ENCODE assay signal across 8 cellular contexts in the genomic region with DNA sequence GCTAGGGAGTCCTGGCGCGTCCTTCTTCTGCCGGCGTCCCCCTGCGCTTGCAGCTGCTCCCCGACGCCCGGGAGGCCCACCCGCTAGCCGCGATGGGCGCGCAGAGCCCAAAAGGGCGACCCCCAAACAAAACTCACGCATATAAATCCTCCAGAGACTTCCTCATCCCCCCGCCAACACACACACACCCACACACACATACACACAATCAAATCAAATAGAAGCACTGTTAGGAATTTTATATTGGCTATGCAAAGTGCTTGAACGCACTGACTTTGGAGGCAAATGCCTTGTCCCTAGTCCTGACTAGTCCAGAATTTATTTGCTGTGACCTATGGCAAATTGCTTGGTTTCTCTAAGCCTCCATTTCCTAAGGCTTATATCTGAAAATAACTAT. TPM values are rescaled to one million over a fixed set of nuclear protein-coding genes. Genes with fewer than 3 reads are reported as not detected.
DNase-seq lines count a peak whose midpoint lies in the region; ATAC-seq, FAIRE-seq and TF ChIP-seq lines count a peak whose summit lies in the region.

No MANE protein-coding gene starts in this region.

- no peak overlapping the region for H3K27ac Mint-ChIP-seq in stimulated activated naive CD8-positive, alpha-beta T cell treated with anti-CD3 and anti-CD28 coated beads, Interleukin-15, Interleukin-2, amounts not matched to agents 100 ng/mL and 50 ng/mL, for 24 hours

- H3K36me3 Mint-ChIP-seq in stimulated activated naive CD8-positive, alpha-beta T cell treated with anti-CD3 and anti-CD28 coated beads, Interleukin-15, Interleukin-2, amounts not matched to agents 100 ng/mL and 50 ng/mL, for 24 hours (ENCODE audit: low read depth): no peaks in the 10 kb centered on the region

- H3K36me3 ChIP-seq in K562 (ENCODE audit: control insufficient read depth, insufficient read depth, low read length) (no peaks in the 10 kb centered on the region), mesendoderm (ENCODE audit: control insufficient read depth, insufficient read depth, low read length) (no peaks in the 10 kb centered on the region)

- FAIRE-seq in K562 (lab: Jason Lieb, UNC): no peak

- no peak overlapping the region for H2BK120ac ChIP-seq in mesendoderm (ENCODE audit: low read depth, low read length)

- WGBS in K562 (ENCODE audit: insufficient coverage, low coverage, missing lambda C conversion rate): 3% methylated on average over 13 of the region's 17 CpGs
- WGBS in mesendoderm (ENCODE audit: extremely low coverage, insufficient coverage, low lambda C conversion rate): no CpG with 5 or more reads among the region's 17 CpGs

- peak overlapping the region; percentile 53 to 89; a peak in 3 of 4 replicates for H3K9ac ChIP-seq in K562 (ENCODE audit: insufficient read depth in 1 of 2, low read depth in 2 of 2, low read length in 2 of 2)
- peak overlapping the region; percentile 22 for H3K9ac ChIP-seq in mesendoderm (ENCODE audit: low read length)

- H3K4me1 ChIP-seq in K562 (replicated peaks in 1 of 2; ENCODE audit: control insufficient read depth in 2 of 2, insufficient read depth in 2 of 2, low read length in 2 of 2): peaks cover 13% of the 10 kb centered on the region in 2 experiments; a peak in 4 of 5 replicates
- H3K4me1 ChIP-seq in mesendoderm (ENCODE audit: control insufficient read depth, low read depth, low read length): peaks cover 3% of the 10 kb centered on the region

- no peaks in the 10 kb centered on the region for H3K79me1 ChIP-seq in mesendoderm (ENCODE audit: low read length)

- H3K27me3 ChIP-seq in K562 (ENCODE audit: control insufficient read depth in 2 of 2, insufficient read depth in 2 of 2, low read length in 2 of 2) (no peaks in the 10 kb centered on the region), mesendoderm (ENCODE audit: insufficient read depth, low read length, poor library complexity) (peaks cover 4% of the 10 kb centered on the region)

- peaks cover 30% of the 10 kb centered on the region for H3K4me1 Mint-ChIP-seq in stimulated activated naive CD8-positive, alpha-beta T cell treated with anti-CD3 and anti-CD28 coated beads, Interleukin-15, Interleukin-2, amounts not matched to agents 100 ng/mL and 50 ng/mL, for 24 hours (ENCODE audit: low read depth)

- intact Hi-C loops in K562 (cut with micrococcal nuclease): loop anchor here (5.0 to 10.0 kb wide), 2 partner anchors 250 to 447 kb away; no protein-coding TSS in a partner anchor

- CTCF ChIA-PET in K562 (lab: Yijun Ruan, JAX; ENCODE audit: low intra/inter-chr PET ratio): no interaction called here

- no peak overlapping the region for H2AK5ac ChIP-seq in mesendoderm (ENCODE audit: low read length)

- no peak for ATAC-seq in stimulated activated naive CD8-positive, alpha-beta T cell treated with anti-CD3 and anti-CD28 coated beads, Interleukin-15, Interleukin-2, amounts not matched to agents 100 U/mL and 50 U/mL, for 24 hours
- no peak for ATAC-seq in K562

- H3K4ac ChIP-seq in mesendoderm (ENCODE audit: low read depth, low read length): no peak overlapping the region

- BruUV-seq in K562 (replicated peaks; lab: Mats Ljungman, UMichigan): no TSS peak

- peak overlapping the region; percentile 73 for H3K56ac ChIP-seq in mesendoderm (ENCODE audit: low read length)

- H3K9me1 ChIP-seq in K562 (ENCODE audit: control insufficient read depth, insufficient read depth, low read length): no peaks in the 10 kb centered on the region

- TF ChIP-seq RAD21 in K562 (CRISPR knock-in tag; conservative IDR thresholded peaks at IDR 0.05 in 1 of 2, IDR thresholded peaks at IDR 0.05 in 1 of 2): no peak

- no peak overlapping the region for H2BK5ac ChIP-seq in mesendoderm (ENCODE audit: low read length)

- H3K18ac ChIP-seq in mesendoderm (ENCODE audit: low read length): no peak overlapping the region

- H3K4me3 ChIP-seq in K562 (peak overlapping the region; percentile 60), mesendoderm (ENCODE audit: low read length) (no peak overlapping the region)

- no peaks in the 10 kb centered on the region for H3K9me3 ChIP-seq in K562 (replicated peaks; ENCODE audit: control insufficient read depth, insufficient read depth, low read depth, low read length)

- H4K20me1 ChIP-seq in K562 (replicated peaks; ENCODE audit: control insufficient read depth, insufficient read depth, low read length): no peaks in the 10 kb centered on the region

- H4K5ac ChIP-seq in mesendoderm (ENCODE audit: low read length): no peak overlapping the region

- no peak for DNase-seq in stimulated activated naive CD8-positive, alpha-beta T cell treated with anti-CD3 and anti-CD28 coated beads, Interleukin-15, Interleukin-2, amounts not matched to agents 100 U/mL and 50 U/mL, for 24 hours
- no peak for DNase-seq in K562 (ENCODE audit: extremely low read depth in 1 of 4, low spot score in 3 of 4)
- DNase-seq in mesendoderm: peak; percentile 5
- DNase-seq in nucleus accumbens (lab: John Stamatoyannopoulos, UW): no peak
- no peak for DNase-seq in NCI-H2227 treated with DMSO at 0.1 percent for 48 hours (lab: John Stamatoyannopoulos, UW)
- no peak for DNase-seq in NCI-H345 treated with DMSO at 0.1 percent for 48 hours (lab: John Stamatoyannopoulos, UW; ENCODE audit: unreplicated experiment)
- no peak for DNase-seq in activated CD8-positive, alpha-beta memory T cell treated with anti-CD3 and anti-CD28 coated beads, Interleukin-2, amount 50 U/mL, for 4 hours

- H3K9me3 Mint-ChIP-seq in stimulated activated naive CD8-positive, alpha-beta T cell treated with anti-CD3 and anti-CD28 coated beads, Interleukin-15, Interleukin-2, amounts not matched to agents 100 ng/mL and 50 ng/mL, for 24 hours: no peaks in the 10 kb centered on the region

- H3K27me3 Mint-ChIP-seq in stimulated activated naive CD8-positive, alpha-beta T cell treated with anti-CD3 and anti-CD28 coated beads, Interleukin-15, Interleukin-2, amounts not matched to agents 100 ng/mL and 50 ng/mL, for 24 hours: peaks cover 43% of the 10 kb centered on the region

- H2AFZ ChIP-seq in K562 (ENCODE audit: low read depth, low read length): peak overlapping the region; percentile 95

- in situ Hi-C loops in K562 (cut with MboI): loop anchor here (25.0 kb wide), 1 partner anchor 260 kb away; no protein-coding TSS in a partner anchor

- no peak overlapping the region for H3K23ac ChIP-seq in mesendoderm (ENCODE audit: low read length)

- TF ChIP-seq POLR2A in K562 (conservative IDR thresholded peaks at IDR 0.05): no peak

- TF ChIP-seq EP300 in K562 (IDR thresholded peaks at IDR 0.05; ENCODE audit: low read length): no peak

- H3K4me2 ChIP-seq in K562 (ENCODE audit: insufficient read depth, low read length) (peak overlapping the region; percentile 90), mesendoderm (ENCODE audit: low read length) (peak overlapping the region; percentile 99)

- POLR2A ChIA-PET in K562 (lab: Yijun Ruan, JAX): interaction anchor here (0.6 to 1.7 kb wide), 3 partner anchors 40 to 153 kb away, joined by 3 to 4 read pairs (median 4); no protein-coding TSS in a partner anchor

- H3K27ac ChIP-seq in K562 (ENCODE audit: extremely low read depth, low read depth, low read length): no peak overlapping the region
- H3K27ac ChIP-seq in mesendoderm (ENCODE audit: low read depth, low read length): no peak overlapping the region

- no peak overlapping the region for H2BK15ac ChIP-seq in mesendoderm (replicated peaks; ENCODE audit: low read depth)

- no peak for TF ChIP-seq CTCF in K562 (IDR thresholded peaks at IDR 0.05 in 2 of 3, conservative IDR thresholded peaks at IDR 0.05 in 1 of 3; ENCODE audit: insufficient read depth in 2 of 3, low read depth in 1 of 3, low read length in 3 of 3)

- no peak overlapping the region for H4K8ac ChIP-seq in mesendoderm (ENCODE audit: low read depth, low read length)

- peak overlapping the region; percentile 91 for H3K4me3 Mint-ChIP-seq in stimulated activated naive CD8-positive, alpha-beta T cell treated with anti-CD3 and anti-CD28 coated beads, Interleukin-15, Interleukin-2, amounts not matched to agents 100 ng/mL and 50 ng/mL, for 24 hours

- H3K79me2 ChIP-seq in K562 (ENCODE audit: control insufficient read depth, insufficient read depth, low read length) (no peaks in the 10 kb centered on the region), mesendoderm (ENCODE audit: control insufficient read depth, insufficient read depth, low read length) (no peaks in the 10 kb centered on the region)

TF ChIP-seq in K562, 482 proteins besides CTCF, POLR2A, EP300 and RAD21 (continues in another document):
- TF ChIP-seq ETV5 (CRISPR knock-in tag; IDR thresholded peaks at IDR 0.05; ENCODE audit: low read depth) (0 out of 2 replicates have a peak, but pooled peaks have one; percentile 14), ARNT (IDR thresholded peaks at IDR 0.05) (0 out of 4 replicates have a peak, but pooled peaks of 1 of the 2 experiments have one; percentile 30), MEF2A (IDR thresholded peaks at IDR 0.05; ENCODE audit: control insufficient read depth, low read depth, low read length) (no peak), HNRNPK (IDR thresholded peaks at IDR 0.05; ENCODE audit: low read depth, low read length, poor library complexity, severe bottlenecking) (peak; percentile 3), EGR1 (conservative IDR thresholded peaks at IDR 0.05) (0 out of 2 replicates have a peak, but pooled peaks have one; percentile 50), CBX5 (IDR thresholded peaks at IDR 0.05; ENCODE audit: borderline replicate concordance, low read depth) (no peak), SMC3 (conservative IDR thresholded peaks at IDR 0.05; ENCODE audit: insufficient read depth, low read depth, low read length) (0 out of 2 replicates have a peak, but pooled peaks have one; percentile 4)

RNA-seq across cellular contexts. Expression of a gene that starts 23.8 kb away (rescaled TPM):
- 0.58 and 1.00 TPM in 2 replicates for total RNA-seq in K562 (2011; cell fraction: chromatin; rRNA removed; ENCODE audit: low replicate concordance)
- 0.33 and 0.66 TPM in 2 replicates for total RNA-seq in K562 (2011; cell fraction: nucleolus; rRNA removed)
- 0.46 and 0.66 TPM in 2 replicates for total RNA-seq in K562 (2011; cell fraction: nucleoplasm; rRNA removed)
- total RNA-seq in K562 (2014; rRNA removed) (0.41 and 0.65 TPM in 2 replicates), K562 (2014; rRNA removed; fragmentation: Illumina TruSeq; extraction: Trizol) (0.41 and 0.47 TPM in 2 replicates), K562 (2015; rRNA removed; fragmentation: Illumina TruSeq; extraction: Trizol) (0.23 and 0.58 TPM in 2 replicates), K562 (2021) (0.98 TPM in 2 replicates)
- polyA plus RNA-seq in K562 (2011; rRNA removed) (0.56 and 0.62 TPM in 2 replicates), K562 (2014; fragmentation: Illumina TruSeq; extraction: Trizol) (0.47 and 0.59 TPM in 2 replicates), K562 (2014; fragmentation: Nextera tagmentation; extraction: Ambion mirVana) (under 1 TPM; 0.08 to 0.15 TPM), K562 (2014; rRNA removed) (0.37 and 0.73 TPM in 2 replicates)
- 0.62 and 1.7 TPM in 2 replicates for polyA plus RNA-seq in K562 (2011; cell fraction: cytosol; rRNA removed)
- polyA plus RNA-seq in K562 (2011; cell fraction: nucleus; rRNA removed): 0.77 and 0.79 TPM in 2 replicates
- 0.82 and 1.5 TPM in 2 replicates for polyA plus RNA-seq in K562 (2012)
- 0.28 and 0.36 TPM in 2 replicates for polyA minus RNA-seq in K562 (2011; rRNA and poly(A)+ RNA removed)
- polyA minus RNA-seq in K562 (2011; cell fraction: cytosol; rRNA and poly(A)+ RNA removed): not detected in 2 replicates
- polyA minus RNA-seq in K562 (2011; cell fraction: nucleus; rRNA and poly(A)+ RNA removed): 0.33 TPM in 1 of 2 replicates, not detected in the other
- 1.4 TPM for polyA plus RNA-seq in mesendoderm (2013, experiment 1 of 2)
- polyA plus RNA-seq in mesendoderm (2013, experiment 2 of 2): 1.3 TPM
